In genomic region chr1:91007092-91007491, GRCh38 we compare ENCODE assay signal across 1 cellular context.
TF ChIP-seq lines count a peak whose summit lies in the region.

No MANE protein-coding gene starts in this region.

TF ChIP-seq in GM23338, 12 proteins besides CTCF, POLR2A, EP300 and RAD21 (continued from another document):
- TF ChIP-seq EZH2phosphoT487 (IDR thresholded peaks at IDR 0.05; ENCODE audit: unreplicated experiment) = no peak
